In the genomic region with DNA sequence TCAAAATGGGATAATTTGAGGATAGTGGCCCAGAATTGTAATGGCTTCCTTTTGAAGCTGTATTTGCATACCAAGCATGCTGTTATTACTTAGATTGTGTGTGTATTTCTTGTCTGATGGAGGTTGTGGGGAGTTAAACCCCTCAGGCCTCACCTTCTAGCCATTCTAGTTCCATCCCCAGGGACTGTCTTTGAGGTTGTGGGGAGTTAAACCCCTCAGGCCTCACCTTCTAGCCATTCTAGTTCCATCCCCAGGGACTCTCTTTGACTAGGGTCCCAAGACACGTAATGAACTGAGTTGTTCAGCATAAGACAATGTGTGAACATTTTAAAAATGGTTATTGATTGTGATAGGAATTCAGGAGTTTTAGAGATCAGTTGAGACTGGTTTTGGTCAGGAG, we compare ENCODE assay signal across 16 cellular contexts. TPM values are rescaled to one million over a fixed set of nuclear protein-coding genes. Genes with fewer than 3 reads are reported as not detected.
DNase-seq lines count a peak whose midpoint lies in the region; ATAC-seq and TF ChIP-seq lines count a peak whose summit lies in the region.
"Had no signal": no experiment of that assay in that cellular context is flagged by ENCODE, and none has a peak within 500 bp of the region (broad histone marks: within the 10 kb centered on the region; RNA-seq: fewer than 3 reads in every experiment).

No MANE protein-coding gene starts in this region.

- H3K9me2 ChIP-seq in GM23248 (ENCODE audit: insufficient read depth) (no peaks in the 10 kb centered on the region), GM23338 (ENCODE audit: insufficient read depth) (0 out of 2 replicates have a peak, but pooled peaks cover 2% of the 10 kb centered on the region)

- H2AFZ ChIP-seq in GM23248 (no peak overlapping the region), GM23338 (no peak overlapping the region)

- no peak for TF ChIP-seq CTCF in RWPE2 (IDR thresholded peaks at IDR 0.05; ENCODE audit: poor library complexity, severe bottlenecking)
- TF ChIP-seq CTCF in mesothelial cell of epicardium (IDR thresholded peaks at IDR 0.05; ENCODE audit: unreplicated experiment), result no peak
- TF ChIP-seq CTCF in GM23338 (conservative IDR thresholded peaks at IDR 0.05; ENCODE audit: low read depth in 2 of 2), result no peak

- H3K9me3 Mint-ChIP-seq in mesothelial cell of epicardium, result peaks cover 11% of the 10 kb centered on the region
- H3K9me3 Mint-ChIP-seq in GM23338, result no peaks in the 10 kb centered on the region

- peaks cover 13% of the 10 kb centered on the region for H3K36me3 Mint-ChIP-seq in mesothelial cell of epicardium
- no peaks in the 10 kb centered on the region; the same call in 2 of the 3 replicates for H3K36me3 Mint-ChIP-seq in GM23338 (ENCODE audit: low read depth)
- H3K36me3 Mint-ChIP-seq: CD14-positive monocyte had no signal

- H3F3A ChIP-seq in GM23248 (ENCODE audit: insufficient read depth), result peaks cover 9% of the 10 kb centered on the region
- no peaks in the 10 kb centered on the region for H3F3A ChIP-seq in GM23338 (replicated peaks; ENCODE audit: low read depth)

- no peaks in the 10 kb centered on the region for H3K27me3 ChIP-seq in BLaER1 treated with 17β-estradiol and CSF1 and Interleukin-3, amounts not matched to agents 10 nM and 100 nM
- H3K27me3 ChIP-seq in GM23248 (replicated peaks; ENCODE audit: insufficient read depth), result no peaks in the 10 kb centered on the region
- H3K27me3 ChIP-seq in RWPE2 (ENCODE audit: insufficient read depth, poor library complexity, severe bottlenecking), result no peaks in the 10 kb centered on the region
- no peaks in the 10 kb centered on the region for H3K27me3 ChIP-seq in GM23338 (ENCODE audit: insufficient read depth)
- H3K27me3 ChIP-seq: SJCRH30 had no signal

- peaks cover 0 to 45% (median 8%) of the 10 kb centered on the region in 11 experiments; a peak in 12 of 22 replicates for H3K36me3 ChIP-seq in BLaER1 treated with 17β-estradiol and CSF1 and Interleukin-3, amounts not matched to agents 10 nM and 100 nM
- no peaks in the 10 kb centered on the region for H3K36me3 ChIP-seq in GM23248 (ENCODE audit: low read depth)
- H3K36me3 ChIP-seq in RWPE2 (ENCODE audit: low read depth), result no peaks in the 10 kb centered on the region
- H3K36me3 ChIP-seq in GM23338 (ENCODE audit: insufficient read depth), result no peaks in the 10 kb centered on the region
- H3K36me3 ChIP-seq: SJCRH30 had no signal

- peaks cover 0 to 30% (median 8%) of the 10 kb centered on the region in 11 experiments; a peak in 13 of 22 replicates for H3K9me3 ChIP-seq in BLaER1 treated with 17β-estradiol and CSF1 and Interleukin-3, amounts not matched to agents 10 nM and 100 nM (replicated peaks in 1 of 11)
- H3K9me3 ChIP-seq in GM23248 (ENCODE audit: low read depth), result no peaks in the 10 kb centered on the region
- H3K9me3 ChIP-seq in RWPE2 (ENCODE audit: severe bottlenecking), result no peaks in the 10 kb centered on the region
- H3K9me3 ChIP-seq: SJCRH30 had no signal

- H3K4me3 Mint-ChIP-seq in mesothelial cell of epicardium, result no peak overlapping the region
- H3K4me3 Mint-ChIP-seq in GM23338, result no peak overlapping the region
- H3K4me3 Mint-ChIP-seq: CD14-positive monocyte had no signal

- peaks cover 0 to 76% (median 6%) of the 10 kb centered on the region in 11 experiments; a peak in 12 of 22 replicates for H4K20me1 ChIP-seq in BLaER1 treated with 17β-estradiol and CSF1 and Interleukin-3, amounts not matched to agents 10 nM and 100 nM
- H4K20me1 ChIP-seq in GM23248 (ENCODE audit: insufficient read depth), result no peaks in the 10 kb centered on the region
- H4K20me1 ChIP-seq in GM23338 (replicated peaks; ENCODE audit: insufficient read depth), result peaks cover 18% of the 10 kb centered on the region

- DNase-seq in GM23248, result no peak
- no peak for DNase-seq in RWPE2 (ENCODE audit: low spot score)
- no peak for DNase-seq in mesothelial cell of epicardium (ENCODE audit: low spot score in 2 of 2, unreplicated experiment in 2 of 2)
- no peak for DNase-seq in anterior cingulate cortex (lab: John Stamatoyannopoulos, UW)
- no peak for DNase-seq in GM23338 (ENCODE audit: low spot score)
- no peak for DNase-seq in foreskin melanocyte
- DNase-seq: ACHN, DMS79 treated with DMSO at 0.1 percent for 48 hours, KG1, NCI-H1417 treated with DMSO at 0.1 percent for 48 hours, NCI-H2029 treated with DMSO at 0.1 percent for 48 hours, NCI-H2171, NCI-H526, SJCRH30 had no signal

- WGBS in GM23248 (ENCODE audit: low coverage in 1 of 2, low lambda C conversion rate in 2 of 2, missing lambda C conversion rate in 2 of 2), 2 experiments, result 100% methylated on average over 1 of the region's 1 CpG

- no peak overlapping the region for H3K4me3 ChIP-seq in BLaER1 treated with 17β-estradiol and CSF1 and Interleukin-3, amounts not matched to agents 10 nM and 100 nM
- H3K4me3 ChIP-seq in GM23248, result no peak overlapping the region
- H3K4me3 ChIP-seq in RWPE2 (ENCODE audit: severe bottlenecking), result no peak overlapping the region
- H3K4me3 ChIP-seq in GM23338, result no peak overlapping the region
- H3K4me3 ChIP-seq: SJCRH30 had no signal

- H3K27me3 Mint-ChIP-seq in mesothelial cell of epicardium (ENCODE audit: low read depth), result no peaks in the 10 kb centered on the region
- H3K27me3 Mint-ChIP-seq in GM23338 (ENCODE audit: insufficient read depth, low read depth, poor library complexity), result no peaks in the 10 kb centered on the region

- H3K4me1 Mint-ChIP-seq in mesothelial cell of epicardium, result peaks cover 64% of the 10 kb centered on the region
- H3K4me1 Mint-ChIP-seq in GM23338, result peaks cover under 1% of the 10 kb centered on the region; the same call in 2 of the 3 replicates

- in situ Hi-C loops in GM23248 (cut with MboI), result no loop called here

- ATAC-seq in RWPE2 (ENCODE audit: low read depth) (no peak), GM23338 (no peak)

- H3K27ac Mint-ChIP-seq in mesothelial cell of epicardium (peak overlapping the region; percentile 77), GM23338 (no peak overlapping the region)
- H3K27ac Mint-ChIP-seq: CD14-positive monocyte had no signal

- H3K79me2 ChIP-seq in GM23248 (ENCODE audit: insufficient read depth), result peaks cover 62% of the 10 kb centered on the region
- H3K79me2 ChIP-seq in GM23338 (replicated peaks; ENCODE audit: insufficient read depth), result peaks cover 17% of the 10 kb centered on the region

- H3K9ac ChIP-seq in BLaER1 treated with 17β-estradiol and CSF1 and Interleukin-3, amounts not matched to agents 10 nM and 100 nM, result no peak overlapping the region; a peak in 1 of 22 replicates
- no peak overlapping the region for H3K9ac ChIP-seq in GM23248

- H3K4me1 ChIP-seq in BLaER1 treated with 17β-estradiol and CSF1 and Interleukin-3, amounts not matched to agents 10 nM and 100 nM, result peaks cover 26 to 55% (median 40%) of the 10 kb centered on the region in 10 experiments
- H3K4me1 ChIP-seq in GM23248 (ENCODE audit: insufficient read depth) (peaks cover 22% of the 10 kb centered on the region), RWPE2 (ENCODE audit: insufficient read depth, poor library complexity, severe bottlenecking) (peaks cover 8% of the 10 kb centered on the region), GM23338 (ENCODE audit: insufficient read depth) (no peaks in the 10 kb centered on the region; the same call in 1 of the 2 replicates)

- H3K4me2 ChIP-seq in BLaER1 treated with 17β-estradiol and CSF1 and Interleukin-3, amounts not matched to agents 10 nM and 100 nM, result peak overlapping the region in 7 of 11 experiments; percentile 11 to 49 (median 42); a peak in 13 of 22 replicates
- H3K4me2 ChIP-seq in GM23248 (ENCODE audit: unreplicated experiment), result peak overlapping the region; percentile 13
- H3K4me2 ChIP-seq in GM23338, result no peak overlapping the region

- peak overlapping the region in 5 of 11 experiments; percentile 8 to 56 (median 39); a peak in 8 of 22 replicates for H3K27ac ChIP-seq in BLaER1 treated with 17β-estradiol and CSF1 and Interleukin-3, amounts not matched to agents 10 nM and 100 nM
- peak overlapping the region; percentile 50; the same call in 1 of the 2 replicates for H3K27ac ChIP-seq in GM23248
- peak overlapping the region; percentile 1 for H3K27ac ChIP-seq in RWPE2 (ENCODE audit: poor library complexity, severe bottlenecking)
- H3K27ac ChIP-seq in GM23338 (ENCODE audit: low read depth), result no peak overlapping the region
- H3K27ac ChIP-seq: SJCRH30 had no signal

TF ChIP-seq in GM23338, 12 proteins besides CTCF, POLR2A, EP300 and RAD21:
- no peak for TF ChIP-seq STAT1 (IDR thresholded peaks at IDR 0.05; ENCODE audit: unreplicated experiment)
- TF ChIP-seq JUNB (IDR thresholded peaks at IDR 0.05; ENCODE audit: unreplicated experiment), result no peak
- no peak for TF ChIP-seq ETS1 (IDR thresholded peaks at IDR 0.05)
- no peak for TF ChIP-seq NANOG (IDR thresholded peaks at IDR 0.05; ENCODE audit: borderline replicate concordance)

RNA-seq across cellular contexts. Expression of gene EVL, which starts 52.3 kb away (rescaled TPM):
- total RNA-seq in GM23248 (2014; rRNA removed; shearing (Covaris generic)), result 15.8 and 29.9 TPM in 2 replicates
- polyA plus RNA-seq in GM23248 (2016; fragmentation: Nextera tagmentation; extraction: Ambion mirVana) (6.2 and 6.6 TPM in 2 replicates), GM23338 (2016; fragmentation: Nextera tagmentation; extraction: Ambion mirVana) (28.2 and 36.7 TPM in 2 replicates)
- 244 to 250 TPM (median 244 TPM) in 3 replicates for total RNA-seq in mesothelial cell of epicardium
- 43.9 and 50.5 TPM in 2 replicates for total RNA-seq in GM23338 (2014; rRNA removed; shearing (Covaris generic))
